In genomic region chr14:99605299-99605961, GRCh38 we compare ENCODE assay signal across 1 cellular context.
TF ChIP-seq lines count a peak whose summit lies in the region.

No MANE protein-coding gene starts in this region.

TF ChIP-seq in K562, 482 proteins besides CTCF, POLR2A, EP300 and RAD21 (continued from another document and continues in another):
- no peak for TF ChIP-seq FOXP4 (CRISPR knock-in tag; IDR thresholded peaks at IDR 0.05; ENCODE audit: borderline replicate concordance)
- TF ChIP-seq E2F8 (IDR thresholded peaks at IDR 0.05; ENCODE audit: low read depth, partially characterized antibody), result no peak
- no peak for TF ChIP-seq DNMT1 (IDR thresholded peaks at IDR 0.05)
- no peak for TF ChIP-seq TSHZ1 (CRISPR knock-in tag; IDR thresholded peaks at IDR 0.05)
- TF ChIP-seq RBM34 (IDR thresholded peaks at IDR 0.05; ENCODE audit: borderline replicate concordance, insufficient read depth, low read length), result no peak
- TF ChIP-seq KLF6 (CRISPR knock-in tag; IDR thresholded peaks at IDR 0.05; ENCODE audit: borderline replicate concordance), result no peak
- TF ChIP-seq NR2C2 (CRISPR knock-in tag; IDR thresholded peaks at IDR 0.05), result 0 out of 2 replicates have a peak, but pooled peaks have one; percentile 30
- TF ChIP-seq NR2C2 (tag; IDR thresholded peaks at IDR 0.05), result peak; percentile 48; the same call in 1 of the 2 replicates
- TF ChIP-seq RREB1 (CRISPR knock-in tag; IDR thresholded peaks at IDR 0.05), result no peak
- TF ChIP-seq ELF2 (CRISPR knock-in tag; IDR thresholded peaks at IDR 0.05), result no peak
- TF ChIP-seq BRF2 (IDR thresholded peaks at IDR 0.05; ENCODE audit: borderline replicate concordance, insufficient read depth, insufficient read length), result no peak
- 0 out of 2 replicates have a peak, but pooled peaks have one; percentile 13 for TF ChIP-seq PKNOX1 (IDR thresholded peaks at IDR 0.05)
- TF ChIP-seq ELF1 (tag; IDR thresholded peaks at IDR 0.05), result no peak
- TF ChIP-seq BHLHE40 (IDR thresholded peaks at IDR 0.05; ENCODE audit: low read length), result peak; percentile 64; the same call in 1 of the 2 replicates
- no peak for TF ChIP-seq ARID1B (IDR thresholded peaks at IDR 0.05)
- no peak for TF ChIP-seq ZNF232 (CRISPR knock-in tag; IDR thresholded peaks at IDR 0.05)
- no peak for TF ChIP-seq RB1 (IDR thresholded peaks at IDR 0.05; ENCODE audit: low read depth)
- TF ChIP-seq HMG20B (CRISPR knock-in tag; IDR thresholded peaks at IDR 0.05), result no peak
- TF ChIP-seq PHF8 (IDR thresholded peaks at IDR 0.05; ENCODE audit: borderline replicate concordance, low read length), result peak; percentile 11; the same call in 1 of the 2 replicates
- TF ChIP-seq SFPQ (IDR thresholded peaks at IDR 0.05; ENCODE audit: low read depth, low read length), result no peak
- TF ChIP-seq ZNF253 (CRISPR knock-in tag; conservative IDR thresholded peaks at IDR 0.05), result no peak
- TF ChIP-seq SLC30A9 (CRISPR knock-in tag; IDR thresholded peaks at IDR 0.05), result no peak
- TF ChIP-seq ETV1 (tag; conservative IDR thresholded peaks at IDR 0.05; ENCODE audit: low read depth), result no peak
- no peak for TF ChIP-seq C11orf30 (IDR thresholded peaks at IDR 0.05; ENCODE audit: low read depth)
- no peak for TF ChIP-seq ZNF445 (CRISPR knock-in tag; IDR thresholded peaks at IDR 0.05; ENCODE audit: low read depth)
- TF ChIP-seq OTX1 (CRISPR knock-in tag; IDR thresholded peaks at IDR 0.05), result no peak
- no peak for TF ChIP-seq ZNF398 (CRISPR knock-in tag; IDR thresholded peaks at IDR 0.05)
- no peak for TF ChIP-seq FOXO4 (CRISPR knock-in tag; IDR thresholded peaks at IDR 0.05)
- TF ChIP-seq MAZ (CRISPR knock-in tag; conservative IDR thresholded peaks at IDR 0.05 in 1 of 2, IDR thresholded peaks at IDR 0.05 in 1 of 2), result peak in 1 of 2 experiments; percentile 45; a peak in 2 of 4 replicates
- no peak for TF ChIP-seq MAX (CRISPR knock-in tag; IDR thresholded peaks at IDR 0.05)
- TF ChIP-seq NRF1 (conservative IDR thresholded peaks at IDR 0.05 in 1 of 2, IDR thresholded peaks at IDR 0.05 in 1 of 2), result peak; percentile 64 to 70
- no peak for TF ChIP-seq SMC3 (conservative IDR thresholded peaks at IDR 0.05; ENCODE audit: insufficient read depth, low read depth, low read length)
- TF ChIP-seq ZNF699 (CRISPR knock-in tag; IDR thresholded peaks at IDR 0.05; ENCODE audit: insufficient replicate concordance), result no peak
- no peak for TF ChIP-seq PCBP1 (IDR thresholded peaks at IDR 0.05; ENCODE audit: low read depth, low read length, poor library complexity, severe bottlenecking)
- no peak for TF ChIP-seq GATAD2B (IDR thresholded peaks at IDR 0.05; ENCODE audit: borderline replicate concordance)
- TF ChIP-seq CC2D1A (IDR thresholded peaks at IDR 0.05), result no peak
- no peak for TF ChIP-seq XRCC4 (IDR thresholded peaks at IDR 0.05; ENCODE audit: extremely low read depth, insufficient read depth, insufficient read length)
